In genomic region chr10:78516741-78517140, GRCh38 we compare ENCODE assay signal across 15 cellular contexts.
"Had no signal": no experiment of that assay in that cellular context is flagged by ENCODE, and none has a peak within 500 bp of the region (broad histone marks: within the 10 kb centered on the region; RNA-seq: fewer than 3 reads in every experiment).

No MANE protein-coding gene starts in this region.

- H3K36me3 Mint-ChIP-seq: activated naive CD8-positive, alpha-beta T cell treated with anti-CD3 and anti-CD28 coated beads for 36 hours had no signal

- DNase-seq: activated CD4-positive, alpha-beta T cell treated with anti-CD3 and anti-CD28 coated beads, Interleukin-2, amount 50 U/mL, for 4 hours; activated gamma-delta T cell treated with Interleukin-2 at 50 U/mL for 16 hours; activated naive CD8-positive, alpha-beta T cell treated with anti-CD3 and anti-CD28 coated beads for 36 hours; activated T-cell treated with anti-CD3 and anti-CD28 coated beads, Interleukin-2, amount 50 U/mL, for 72 hours; cerebellar nuclear complex; dermis blood vessel endothelial cell; glutamatergic neuron; left colon; ovary; retina; stimulated activated CD4-positive, alpha-beta T cell treated with anti-CD3 and anti-CD28 coated beads, Interleukin-4, amount 100 ng/mL, for 4 hours; T-helper 2 cell; tibial artery had no signal

- H3K4me3 Mint-ChIP-seq: activated naive CD8-positive, alpha-beta T cell treated with anti-CD3 and anti-CD28 coated beads for 36 hours; activated T-cell treated with anti-CD3 and anti-CD28 coated beads, Interleukin-2, amount 50 U/mL, for 72 hours had no signal

- H3K27ac Mint-ChIP-seq: activated naive CD8-positive, alpha-beta T cell treated with anti-CD3 and anti-CD28 coated beads for 36 hours; activated T-cell treated with anti-CD3 and anti-CD28 coated beads, Interleukin-2, amount 50 U/mL, for 72 hours had no signal

- H3K36me3 ChIP-seq: ovary, tibial artery had no signal

- H3K27me3 Mint-ChIP-seq: activated naive CD8-positive, alpha-beta T cell treated with anti-CD3 and anti-CD28 coated beads for 36 hours had no signal

- H3K9me3 Mint-ChIP-seq: activated naive CD8-positive, alpha-beta T cell treated with anti-CD3 and anti-CD28 coated beads for 36 hours; activated T-cell treated with anti-CD3 and anti-CD28 coated beads, Interleukin-2, amount 50 U/mL, for 72 hours had no signal

- H3K27me3 ChIP-seq: ovary, tibial artery had no signal

- H3K4me3 ChIP-seq: ovary, tibial artery had no signal

- ATAC-seq: activated T-cell treated with anti-CD3 and anti-CD28 coated beads, Interleukin-2, amount 50 U/mL, for 72 hours; esophagus mucosa; left colon; SK-N-SH treated with all-trans-retinoic acid at 6 μM for 48 hours had no signal

- H3K9me3 ChIP-seq: ovary, tibial artery had no signal
